In genomic region chr10:12733271-12733670, GRCh38 we compare ENCODE assay signal across 19 cellular contexts.
"Had no signal": no experiment of that assay in that cellular context is flagged by ENCODE, and none has a peak within 500 bp of the region (broad histone marks: within the 10 kb centered on the region; RNA-seq: fewer than 3 reads in every experiment).

No MANE protein-coding gene starts in this region.

- H3K4me3 Mint-ChIP-seq: mesothelial cell of epicardium; naive B cell; natural killer cell; stimulated activated memory B cell treated with anti-CD40 and anti-IgM and Interleukin-4, amounts not matched to agents 10 μg/mL and 1 μg/mL and 100 μg/mL, for 72 hours; stimulated activated naive CD8-positive, alpha-beta T cell treated with anti-CD3 and anti-CD28 coated beads, Interleukin-15, amount 100 ng/mL, for 72 hours; type B pancreatic cell had no signal

- H3K36me3 Mint-ChIP-seq: mesothelial cell of epicardium, natural killer cell had no signal

- H3K9me3 Mint-ChIP-seq: mesothelial cell of epicardium; naive B cell; natural killer cell; stimulated activated memory B cell treated with anti-CD40 and anti-IgM and Interleukin-4, amounts not matched to agents 10 μg/mL and 1 μg/mL and 100 μg/mL, for 72 hours; stimulated activated naive CD8-positive, alpha-beta T cell treated with anti-CD3 and anti-CD28 coated beads, Interleukin-15, amount 100 ng/mL, for 72 hours; type B pancreatic cell had no signal

- DNase-seq: islet precursor cell; left ventricle myocardium inferior; mesendoderm; naive B cell; natural killer cell; ovary; right lobe of liver; stimulated activated CD4-positive, alpha-beta T cell treated with anti-CD3 and anti-CD28 coated beads, Interleukin-1b, Interleukin-23, amount 100 ng/mL, for 48 hours; stimulated activated CD4-positive, alpha-beta T cell treated with anti-CD3 and anti-CD28 coated beads, Interleukin-2, amount 100 ng/mL, for 48 hours; stimulated activated CD4-positive, alpha-beta T cell treated with anti-CD3 and anti-CD28 coated beads, Interleukin-4, amount 100 ng/mL, for 4 hours; stimulated activated CD8-positive, alpha-beta memory T cell treated with anti-CD3 and anti-CD28 coated beads, Interleukin-4, amount 100 ng/mL, for 48 hours; stimulated activated naive CD4-positive, alpha-beta T cell treated with Interleukin-2 at 50 U/mL for 16 hours; stimulated activated naive CD8-positive, alpha-beta T cell treated with anti-CD3 and anti-CD28 coated beads, Interleukin-15, amount 100 ng/mL, for 72 hours; substantia nigra; uterus had no signal

- H3K4me1 Mint-ChIP-seq: stimulated activated memory B cell treated with anti-CD40 and anti-IgM and Interleukin-4, amounts not matched to agents 10 μg/mL and 1 μg/mL and 100 μg/mL, for 72 hours; stimulated activated naive CD8-positive, alpha-beta T cell treated with anti-CD3 and anti-CD28 coated beads, Interleukin-15, amount 100 ng/mL, for 72 hours had no signal

- H3K27me3 Mint-ChIP-seq: naive B cell; stimulated activated memory B cell treated with anti-CD40 and anti-IgM and Interleukin-4, amounts not matched to agents 10 μg/mL and 1 μg/mL and 100 μg/mL, for 72 hours; stimulated activated naive CD8-positive, alpha-beta T cell treated with anti-CD3 and anti-CD28 coated beads, Interleukin-15, amount 100 ng/mL, for 72 hours; type B pancreatic cell had no signal

- H3K27ac Mint-ChIP-seq: mesothelial cell of epicardium; natural killer cell; progenitor cell of endocrine pancreas; stimulated activated memory B cell treated with anti-CD40 and anti-IgM and Interleukin-4, amounts not matched to agents 10 μg/mL and 1 μg/mL and 100 μg/mL, for 72 hours; stimulated activated naive CD8-positive, alpha-beta T cell treated with anti-CD3 and anti-CD28 coated beads, Interleukin-15, amount 100 ng/mL, for 72 hours; type B pancreatic cell had no signal

- ATAC-seq: natural killer cell; right lobe of liver; stimulated activated memory B cell treated with anti-CD40 and anti-IgM and Interleukin-4, amounts not matched to agents 10 μg/mL and 1 μg/mL and 100 μg/mL, for 72 hours; stimulated activated naive CD8-positive, alpha-beta T cell treated with anti-CD3 and anti-CD28 coated beads, Interleukin-15, amount 100 ng/mL, for 72 hours had no signal
